ENCODE assay signal across 20 cellular contexts in genomic region chr3:129365296-129365695, GRCh38.
"Had no signal": no experiment of that assay in that cellular context is flagged by ENCODE, and none has a peak within 500 bp of the region (broad histone marks: within the 10 kb centered on the region; RNA-seq: fewer than 3 reads in every experiment).

No MANE protein-coding gene starts in this region.

- H3K27me3 ChIP-seq: right lobe of liver, testis, upper lobe of left lung had no signal

- H3K36me3 ChIP-seq: right lobe of liver, upper lobe of left lung had no signal

- H3K4me1 Mint-ChIP-seq: activated naive CD8-positive, alpha-beta T cell treated with anti-CD3 and anti-CD28 coated beads, Interleukin-2, amount 50 U/mL, for 24 hours had no signal

- H3K9me3 Mint-ChIP-seq: activated naive CD4-positive, alpha-beta T cell treated with anti-CD3 and anti-CD28 coated beads for 36 hours; activated naive CD8-positive, alpha-beta T cell treated with anti-CD3 and anti-CD28 coated beads, Interleukin-2, amount 50 U/mL, for 24 hours; activated T-helper 2 cell treated with anti-CD3 and anti-CD28 coated beads, Interferon-gamma antibody, Interleukin-2, Interleukin-4, amounts not matched to agents 10 μg/mL and 5 μg/mL and 100 μg/mL, durations not matched to agents 14 hours and 24 hours and 36 hours; stimulated activated naive CD8-positive, alpha-beta T cell treated with anti-CD3 and anti-CD28 coated beads, Interleukin-15, Interleukin-2, amounts not matched to agents 100 ng/mL and 50 ng/mL, for 24 hours had no signal

- H3K9me3 ChIP-seq: right lobe of liver, testis, upper lobe of left lung had no signal

- H3K27ac Mint-ChIP-seq: activated naive CD4-positive, alpha-beta T cell treated with anti-CD3 and anti-CD28 coated beads for 36 hours; activated naive CD8-positive, alpha-beta T cell treated with anti-CD3 and anti-CD28 coated beads, Interleukin-2, amount 50 U/mL, for 24 hours; activated T-helper 2 cell treated with anti-CD3 and anti-CD28 coated beads, Interferon-gamma antibody, Interleukin-2, Interleukin-4, amounts not matched to agents 10 μg/mL and 5 μg/mL and 100 μg/mL, durations not matched to agents 14 hours and 24 hours and 36 hours; nephron; stimulated activated naive CD8-positive, alpha-beta T cell treated with anti-CD3 and anti-CD28 coated beads, Interleukin-15, Interleukin-2, amounts not matched to agents 100 ng/mL and 50 ng/mL, for 24 hours had no signal

- H3K27me3 Mint-ChIP-seq: activated naive CD8-positive, alpha-beta T cell treated with anti-CD3 and anti-CD28 coated beads, Interleukin-2, amount 50 U/mL, for 24 hours; stimulated activated naive CD8-positive, alpha-beta T cell treated with anti-CD3 and anti-CD28 coated beads, Interleukin-15, Interleukin-2, amounts not matched to agents 100 ng/mL and 50 ng/mL, for 24 hours had no signal

- DNase-seq: activated CD4-positive, alpha-beta T cell treated with anti-CD3 and anti-CD28 coated beads for 1 hour; activated CD4-positive, alpha-beta T cell treated with anti-CD3 and anti-CD28 coated beads, Interleukin-2, amount 50 U/mL, for 4 hours; activated naive CD4-positive, alpha-beta T cell treated with anti-CD3 and anti-CD28 coated beads for 36 hours; activated naive CD8-positive, alpha-beta T cell treated with anti-CD3 and anti-CD28 coated beads, Interleukin-2, amount 50 U/mL, for 24 hours; activated T-cell treated with anti-CD3 and anti-CD28 coated beads for 4 hours; cortex of kidney; effector CD8-positive, alpha-beta T cell; foreskin melanocyte; head of caudate nucleus; kidney glomerular epithelial cell; right lobe of liver; stimulated activated CD4-positive, alpha-beta T cell treated with anti-CD3 and anti-CD28 coated beads, Interleukin-4, amount 100 ng/mL, for 4 hours; stimulated activated CD8-positive, alpha-beta memory T cell treated with anti-CD3 and anti-CD28 coated beads, Interleukin-4, amount 100 ng/mL, for 48 hours; T-helper 2 cell; testis had no signal

- H3K27ac ChIP-seq: right lobe of liver, testis, upper lobe of left lung had no signal

- ATAC-seq: activated naive CD8-positive, alpha-beta T cell treated with anti-CD3 and anti-CD28 coated beads, Interleukin-2, amount 50 U/mL, for 24 hours had no signal

- H3K4me1 ChIP-seq: right lobe of liver, testis, upper lobe of left lung had no signal

- H3K4me2 ChIP-seq: smooth muscle cell had no signal

- H3K4me3 Mint-ChIP-seq: activated naive CD4-positive, alpha-beta T cell treated with anti-CD3 and anti-CD28 coated beads for 36 hours; activated naive CD8-positive, alpha-beta T cell treated with anti-CD3 and anti-CD28 coated beads, Interleukin-2, amount 50 U/mL, for 24 hours; nephron; stimulated activated naive CD8-positive, alpha-beta T cell treated with anti-CD3 and anti-CD28 coated beads, Interleukin-15, Interleukin-2, amounts not matched to agents 100 ng/mL and 50 ng/mL, for 24 hours had no signal

- H3K4me3 ChIP-seq: right lobe of liver, smooth muscle cell, testis had no signal
